16 cellular contexts compared by ENCODE assay signal in genomic region chr6:157325069-157325805, GRCh38. TPM values are rescaled to one million over a fixed set of nuclear protein-coding genes. Genes with fewer than 3 reads are reported as not detected.
A peak's percentile ranks its signal among the peaks of the same experiment; 100 is the strongest.
DNase-seq lines count a peak whose midpoint lies in the region; ATAC-seq and TF ChIP-seq lines count a peak whose summit lies in the region.
"Had no signal": no experiment of that assay in that cellular context is flagged by ENCODE, and none has a peak within 500 bp of the region (broad histone marks: within the 10 kb centered on the region; RNA-seq: fewer than 3 reads in every experiment).

No MANE protein-coding gene starts in this region.

- POLR2A ChIA-PET in IMR-90 (lab: Charles Lee; ENCODE audit: unreplicated experiment), result no interaction called here

- no peak for TF ChIP-seq RAD21 in IMR-90 (IDR thresholded peaks at IDR 0.05; ENCODE audit: low read length)

- H2AK9ac ChIP-seq in IMR-90 (replicated peaks; ENCODE audit: low read depth, low read length, poor library complexity), result no peak overlapping the region

- no peak overlapping the region for H3K18ac ChIP-seq in IMR-90 (ENCODE audit: low read depth, low read length)

- H4K20me1 ChIP-seq in IMR-90 (ENCODE audit: insufficient read depth, low read length), result no peaks in the 10 kb centered on the region; the same call in 1 of the 2 replicates

- H3K36me3 Mint-ChIP-seq in naive B cell, result no peaks in the 10 kb centered on the region

- no peak overlapping the region for H3K9ac ChIP-seq in IMR-90 (ENCODE audit: low read depth, low read length)

- H3K56ac ChIP-seq in IMR-90 (ENCODE audit: extremely low read depth, insufficient read depth, low read length), result no peak overlapping the region; the same call in 1 of the 2 replicates

- H3K27ac ChIP-seq in IMR-90 (ENCODE audit: insufficient read depth, low read length), result no peak overlapping the region
- H3K27ac ChIP-seq in brain microvascular endothelial cell, result peak overlapping the region; percentile 30
- H3K27ac ChIP-seq: 22Rv1 had no signal

- dilution Hi-C loops in IMR-90 (cut with HindIII; ENCODE audit: low sequenced_read_pairs, unreplicated experiment), result no loop called here

- peaks cover 38 to 45% (median 41%) of the 10 kb centered on the region in 3 donors for H3K27me3 Mint-ChIP-seq in naive B cell

- intact Hi-C loops in IMR-90 (cut with micrococcal nuclease), result no loop called here

- no peaks in the 10 kb centered on the region for H3K9me3 Mint-ChIP-seq in naive B cell

- TF ChIP-seq CTCF in IMR-90 (conservative IDR thresholded peaks at IDR 0.05; ENCODE audit: low read depth, low read length) (no peak), brain microvascular endothelial cell (IDR thresholded peaks at IDR 0.05; ENCODE audit: low read depth, low read length, missing control alignments) (no peak)

- H2BK120ac ChIP-seq in IMR-90 (ENCODE audit: low read depth, low read length), result peak overlapping the region; percentile 50; the same call in 1 of the 2 replicates

- no peak for TF ChIP-seq POLR2A in IMR-90 (IDR thresholded peaks at IDR 0.05; ENCODE audit: low read depth, low read length)

- peaks cover 3% of the 10 kb centered on the region; the same call in 1 of the 2 replicates for H3K9me1 ChIP-seq in IMR-90 (ENCODE audit: insufficient read depth, low read length)

- H2AK5ac ChIP-seq in IMR-90 (ENCODE audit: low read depth, low read length), result peak overlapping the region; percentile 53; the same call in 1 of the 2 replicates

- H3K4me2 ChIP-seq in IMR-90 (ENCODE audit: low read depth, low read length), result no peak overlapping the region; the same call in 1 of the 2 replicates

- H3K27ac Mint-ChIP-seq in naive B cell, result no peak overlapping the region

- H4K91ac ChIP-seq in IMR-90 (ENCODE audit: insufficient read depth, low read depth, low read length), result no peak overlapping the region

- no peaks in the 10 kb centered on the region for H3K36me3 ChIP-seq in IMR-90 (ENCODE audit: control insufficient read depth, insufficient read depth, low read length)
- no peaks in the 10 kb centered on the region for H3K36me3 ChIP-seq in brain microvascular endothelial cell (replicated peaks)
- H3K36me3 ChIP-seq: adrenal gland had no signal

- H3K14ac ChIP-seq in IMR-90 (replicated peaks; ENCODE audit: low read depth, low read length), result no peak overlapping the region

- H3K4me3 ChIP-seq in IMR-90 (ENCODE audit: insufficient read depth, low read depth, low read length), result no peak overlapping the region
- H3K4me3 ChIP-seq in brain microvascular endothelial cell (ENCODE audit: low read depth, low read length), result no peak overlapping the region
- H3K4me3 ChIP-seq: adrenal gland had no signal

- peaks cover 17 to 22% (median 20%) of the 10 kb centered on the region in 3 donors for H3K4me1 Mint-ChIP-seq in naive B cell

- H4K5ac ChIP-seq in IMR-90 (ENCODE audit: low read depth, low read length), result no peak overlapping the region

- in situ Hi-C loops in IMR-90 (cut with MboI; ENCODE audit: low sequenced_read_pairs) (no loop called here), brain microvascular endothelial cell (cut with HindIII; ENCODE audit: low pct_ligation_motif_present, low sequenced_read_pairs) (no loop called here)

- H3K9me3 ChIP-seq in IMR-90 (ENCODE audit: control insufficient read depth, insufficient read depth, low read length), result no peaks in the 10 kb centered on the region
- H3K9me3 ChIP-seq: adrenal gland, gastrocnemius medialis, upper lobe of left lung had no signal

- no peak overlapping the region for H2BK15ac ChIP-seq in IMR-90 (ENCODE audit: low read depth, low read length)

- H3K79me1 ChIP-seq in IMR-90 (ENCODE audit: low read depth in 1 of 2, low read length in 2 of 2), result peaks cover 4 to 18% of the 10 kb centered on the region in 2 experiments; a peak in 3 of 4 replicates

- H3K4me3 Mint-ChIP-seq in naive B cell, result peak overlapping the region in 6 of 8 donors; percentile 5 to 96 (median 34)

- DNase-seq in DMS53 (lab: John Stamatoyannopoulos, UW), result peak; percentile 13
- no peak for DNase-seq in DMS53 treated with DMSO at 0.1 percent for 48 hours (lab: John Stamatoyannopoulos, UW; ENCODE audit: unreplicated experiment)
- peak; percentile 63 for DNase-seq in IMR-90
- DNase-seq in brain microvascular endothelial cell, result peak; percentile 54
- no peak for DNase-seq in naive B cell
- no peak for DNase-seq in NCI-H510A treated with DMSO at 0.1 percent for 48 hours (lab: John Stamatoyannopoulos, UW)
- no peak for DNase-seq in DMS114 treated with DMSO at 0.1 percent for 48 hours (lab: John Stamatoyannopoulos, UW; ENCODE audit: unreplicated experiment)
- DNase-seq in NK-92 (lab: John Stamatoyannopoulos, UW; ENCODE audit: unreplicated experiment), result no peak
- DNase-seq: activated CD8-positive, alpha-beta memory T cell treated with anti-CD3 and anti-CD28 coated beads for 24 hours; adrenal gland; gastrocnemius medialis; NCI-H345; nucleus accumbens; stimulated activated CD4-positive, alpha-beta T cell treated with anti-CD3 and anti-CD28 coated beads, Interleukin-12 subunit alpha, Interleukin-12 subunit beta, amount 100 ng/mL, for 4 hours; upper lobe of left lung had no signal

- 73% methylated on average over 3 of the region's 9 CpGs; no CpG with 5 or more reads in 1 of the 2 experiments for WGBS in IMR-90 (ENCODE audit: extremely low coverage in 2 of 2, insufficient read length in 1 of 2), 2 experiments

- peak overlapping the region; percentile 13; the same call in 1 of the 2 replicates for H2BK20ac ChIP-seq in IMR-90 (ENCODE audit: low read depth, low read length)

- H3K23ac ChIP-seq in IMR-90 (ENCODE audit: low read depth, low read length), result no peak overlapping the region

- H3K4me1 ChIP-seq in IMR-90 (ENCODE audit: control insufficient read depth, insufficient read depth, low read length), result no peaks in the 10 kb centered on the region

- peak overlapping the region in 1 of 2 experiments; percentile 26; a peak in 1 of 4 replicates for H4K8ac ChIP-seq in IMR-90 (ENCODE audit: low read depth in 2 of 2, low read length in 2 of 2)

- no peak overlapping the region for H3K4ac ChIP-seq in IMR-90 (ENCODE audit: low read depth, low read length)

- no peaks in the 10 kb centered on the region for H3K27me3 ChIP-seq in IMR-90 (ENCODE audit: control insufficient read depth, insufficient read depth, low read length)
- no peaks in the 10 kb centered on the region for H3K27me3 ChIP-seq in brain microvascular endothelial cell (replicated peaks)
- H3K27me3 ChIP-seq: adrenal gland, gastrocnemius medialis, upper lobe of left lung had no signal

- peak overlapping the region; percentile 63 for H2AFZ ChIP-seq in IMR-90 (replicated peaks; ENCODE audit: low read length, poor library complexity)

- no peak overlapping the region for H2BK5ac ChIP-seq in IMR-90 (ENCODE audit: low read depth, low read length, poor library complexity, severe bottlenecking)

- no peak for ATAC-seq in IMR-90 (ENCODE audit: low read depth)
- no peak for ATAC-seq in naive B cell (ENCODE audit: low read depth in 2 of 2)
- ATAC-seq: gastrocnemius medialis had no signal

- no TSS peak for BruUV-seq in IMR-90 (replicated peaks; lab: Mats Ljungman, UMichigan)

- CTCF ChIA-PET in IMR-90 (lab: Yijun Ruan, JAX), result no interaction called here

TF ChIP-seq in IMR-90, 13 proteins besides CTCF, POLR2A, EP300 and RAD21:
- TF ChIP-seq FOS (IDR thresholded peaks at IDR 0.05; ENCODE audit: low read depth, low read length), result no peak
- no peak for TF ChIP-seq SMC3 (IDR thresholded peaks at IDR 0.05; ENCODE audit: low read depth, low read length)
- TF ChIP-seq MAZ (IDR thresholded peaks at IDR 0.05; ENCODE audit: borderline replicate concordance, low read depth, low read length), result no peak
- TF ChIP-seq, protein P1, sequence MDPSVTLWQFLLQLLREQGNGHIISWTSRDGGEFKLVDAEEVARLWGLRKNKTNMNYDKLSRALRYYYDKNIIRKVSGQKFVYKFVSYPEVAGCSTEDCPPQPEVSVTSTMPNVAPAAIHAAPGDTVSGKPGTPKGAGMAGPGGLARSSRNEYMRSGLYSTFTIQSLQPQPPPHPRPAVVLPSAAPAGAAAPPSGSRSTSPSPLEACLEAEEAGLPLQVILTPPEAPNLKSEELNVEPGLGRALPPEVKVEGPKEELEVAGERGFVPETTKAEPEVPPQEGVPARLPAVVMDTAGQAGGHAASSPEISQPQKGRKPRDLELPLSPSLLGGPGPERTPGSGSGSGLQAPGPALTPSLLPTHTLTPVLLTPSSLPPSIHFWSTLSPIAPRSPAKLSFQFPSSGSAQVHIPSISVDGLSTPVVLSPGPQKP (IDR thresholded peaks at IDR 0.05; ENCODE audit: borderline replicate concordance, low read depth, low read length), result no peak
- TF ChIP-seq CHD1 (IDR thresholded peaks at IDR 0.05; ENCODE audit: low read depth, low read length), result no peak
- TF ChIP-seq MXI1 (IDR thresholded peaks at IDR 0.05; ENCODE audit: borderline replicate concordance, low read depth, low read length), result no peak

RNA-seq across cellular contexts. Expression of gene TMEM242, which starts 1.9 kb away (rescaled TPM):
- total RNA-seq in IMR-90 (2012; rRNA removed), result 2.3 and 4.2 TPM in 2 replicates
- polyA plus RNA-seq in IMR-90 (2012; rRNA removed) (4.3 and 4.6 TPM in 2 replicates), naive B cell (ENCODE audit: low read depth in 6 of 6) (10 to 100 TPM in 4 of 6 donors, 1 to 10 TPM in 2; 9.3 to 18.6 (median 11.2) TPM)
- 1.9 and 2.1 TPM in 2 replicates for polyA plus RNA-seq in IMR-90 (2012; cell fraction: cytosol; rRNA removed)
- polyA plus RNA-seq in IMR-90 (2012; cell fraction: nucleus; rRNA removed; ENCODE audit: low replicate concordance), result 0.70 and 2.6 TPM in 2 replicates

RNA-seq across cellular contexts. Expression of gene ZDHHC14, which starts 55.8 kb away (rescaled TPM):
- 0.56 and 0.90 TPM in 2 replicates for total RNA-seq in IMR-90 (2012; rRNA removed)
- polyA plus RNA-seq in IMR-90 (2012; rRNA removed) (2.0 and 3.0 TPM in 2 replicates), naive B cell (ENCODE audit: low read depth in 6 of 6) (10 to 100 TPM in 1 of 6 donors, 1 to 10 TPM in 5; 1.7 to 10.5 (median 4.1) TPM)
- polyA plus RNA-seq in IMR-90 (2012; cell fraction: cytosol; rRNA removed), result 1.3 and 2.6 TPM in 2 replicates
- 3.0 and 3.8 TPM in 2 replicates for polyA plus RNA-seq in IMR-90 (2012; cell fraction: nucleus; rRNA removed; ENCODE audit: low replicate concordance)

Comparison
In these comparisons a context has a peak if more than half of its experiments do, and no peak if none do; other contexts are left out.
1. DNase-seq: peak in DMS53 (single experiment), IMR-90 (single experiment) and brain microvascular endothelial cell (single experiment); none in DMS53 treated with DMSO at 0.1 percent for 48 hours (single experiment), naive B cell (single experiment), NCI-H510A treated with DMSO at 0.1 percent for 48 hours (single experiment), DMS114 treated with DMSO at 0.1 percent for 48 hours (single experiment) and NK-92 (single experiment).